6 cellular contexts compared by ENCODE assay signal in the genomic region with DNA sequence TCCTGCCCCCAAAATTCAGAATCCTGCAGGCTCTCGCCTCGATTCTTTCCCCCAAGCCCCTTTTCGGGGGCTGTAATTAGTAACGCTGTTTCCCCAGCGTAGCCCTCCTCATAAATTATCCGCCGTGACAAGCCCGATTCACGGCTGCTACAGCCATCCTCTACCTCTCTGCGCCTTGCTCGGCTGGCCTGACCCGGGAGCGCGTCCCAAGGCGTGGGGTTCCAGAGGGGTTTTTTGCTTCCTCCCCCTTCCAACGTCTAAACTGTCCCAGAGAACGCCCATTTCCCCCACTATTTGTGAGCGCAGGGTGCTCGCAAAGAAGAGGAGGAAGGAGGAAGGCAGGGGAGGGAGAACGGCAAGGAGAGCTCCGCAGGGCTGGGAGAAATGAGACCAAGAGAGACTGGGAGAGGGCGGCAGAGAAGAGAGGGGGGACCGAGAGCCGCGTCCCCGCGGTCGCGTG. TPM values are rescaled to one million over a fixed set of nuclear protein-coding genes. Genes with fewer than 3 reads are reported as not detected.
A peak's percentile ranks its signal among the peaks of the same experiment; 100 is the strongest.
DNase-seq lines count a peak whose midpoint lies in the region; ATAC-seq and TF ChIP-seq lines count a peak whose summit lies in the region.

No MANE protein-coding gene starts in this region.

- in situ Hi-C loops in brain microvascular endothelial cell (cut with HindIII; ENCODE audit: low pct_ligation_motif_present, low sequenced_read_pairs): no loop called here

- H3K27ac ChIP-seq in brain microvascular endothelial cell: no peak overlapping the region

- no peak for TF ChIP-seq CTCF in brain microvascular endothelial cell (IDR thresholded peaks at IDR 0.05; ENCODE audit: low read depth, low read length, missing control alignments)

- peaks cover 97% of the 10 kb centered on the region for H3K27me3 ChIP-seq in brain microvascular endothelial cell (replicated peaks)

- peak overlapping the region in 4 of 6 donors; percentile 28 to 91 (median 64) for H3K27ac Mint-ChIP-seq in naive B cell

- H3K4me3 Mint-ChIP-seq in naive B cell: peak overlapping the region; percentile 33 to 78 (median 58)

- H3K9me3 Mint-ChIP-seq in naive B cell: peaks cover 0 to 7% (median 2%) of the 10 kb centered on the region in 7 donors

- H3K4me1 Mint-ChIP-seq in naive B cell: peaks cover 7 to 14% (median 12%) of the 10 kb centered on the region in 3 donors

- DNase-seq in brain microvascular endothelial cell (no peak), naive B cell (no peak), NCI-H1694 treated with DMSO at 0.1 percent for 48 hours (lab: John Stamatoyannopoulos, UW) (no peak), kidney tubule cell (ENCODE audit: low spot score) (no peak)

- H3K36me3 ChIP-seq in brain microvascular endothelial cell (replicated peaks): no peaks in the 10 kb centered on the region

- peaks cover 0 to 13% of the 10 kb centered on the region in 2 donors for H3K36me3 Mint-ChIP-seq in naive B cell

- ATAC-seq in naive B cell (ENCODE audit: low read depth in 2 of 2) (no peak), HG02870 (IDR thresholded peaks at IDR 0.05; ENCODE audit: unreplicated experiment) (no peak)

- H3K4me3 ChIP-seq in GM08714 (ENCODE audit: low read length): peak overlapping the region; percentile 59
- peak overlapping the region; percentile 40 for H3K4me3 ChIP-seq in brain microvascular endothelial cell (ENCODE audit: low read depth, low read length)

- H3K27me3 Mint-ChIP-seq in naive B cell: peaks cover 54 to 81% (median 65%) of the 10 kb centered on the region in 3 donors

RNA-seq across cellular contexts. Expression of a gene that starts 0.9 kb away (rescaled TPM):
- not detected for polyA plus RNA-seq in naive B cell (ENCODE audit: low read depth in 6 of 6)

RNA-seq across cellular contexts. Expression of a gene that starts 5.0 kb away (rescaled TPM):
- polyA plus RNA-seq in naive B cell (ENCODE audit: low read depth in 6 of 6): not detected

RNA-seq across cellular contexts. Expression of a gene that starts 9.8 kb away (rescaled TPM):
- not detected for polyA plus RNA-seq in naive B cell (ENCODE audit: low read depth in 6 of 6)

RNA-seq across cellular contexts. Expression of a gene that starts 12.0 kb away (rescaled TPM):
- not detected for polyA plus RNA-seq in naive B cell (ENCODE audit: low read depth in 6 of 6)

RNA-seq across cellular contexts. Expression of a gene that starts 13.9 kb away (rescaled TPM):
- polyA plus RNA-seq in naive B cell (ENCODE audit: low read depth in 6 of 6): not detected
